Comparison of ENCODE assay signal across 10 cellular contexts in genomic region chr1:157626099-157626498, GRCh38. TPM values are rescaled to one million over a fixed set of nuclear protein-coding genes. Genes with fewer than 3 reads are reported as not detected.
DNase-seq lines count a peak whose midpoint lies in the region; ATAC-seq, FAIRE-seq and TF ChIP-seq lines count a peak whose summit lies in the region.
"Had no signal": no experiment of that assay in that cellular context is flagged by ENCODE, and none has a peak within 500 bp of the region (broad histone marks: within the 10 kb centered on the region; RNA-seq: fewer than 3 reads in every experiment).

No MANE protein-coding gene starts in this region.

- H3K4me1 ChIP-seq in KMS-11 (ENCODE audit: low read depth, poor library complexity, severe bottlenecking): peaks cover 23% of the 10 kb centered on the region

- H3K4me2 ChIP-seq in KMS-11: no peak overlapping the region

- DNase-seq in COLO668 (lab: John Stamatoyannopoulos, UW; ENCODE audit: unreplicated experiment) (peak; percentile 33), GM12891 (ENCODE audit: insufficient read length, low spot score) (peak; percentile 8), erythroblast (lab: John Stamatoyannopoulos, UW) (peak; percentile 13 to 33), posterior vena cava (ENCODE audit: low spot score) (no peak), SK-N-DZ (ENCODE audit: low spot score) (no peak)
- DNase-seq in effector CD8-positive, alpha-beta T cell (lab: John Stamatoyannopoulos, UW): no peak
- DNase-seq: activated naive CD8-positive, alpha-beta T cell treated with anti-CD3 and anti-CD28 coated beads, Interleukin-2, amount 10 ng/mL, durations not matched to agents 7 days and 5 days had no signal

- no peaks in the 10 kb centered on the region for H3K36me3 ChIP-seq in KMS-11 (ENCODE audit: insufficient read depth)

- no peaks in the 10 kb centered on the region for H3K27me3 ChIP-seq in KMS-11 (ENCODE audit: insufficient read depth, low read depth)

- peak; percentile 100 for TF ChIP-seq CTCF in KMS-11 (conservative IDR thresholded peaks at IDR 0.05; ENCODE audit: low read depth, low read length)

- TF ChIP-seq POLR2A in GM12891 (IDR thresholded peaks at IDR 0.05; ENCODE audit: low read depth, low read length) (no peak), erythroblast (IDR thresholded peaks at IDR 0.05; ENCODE audit: low read length) (no peak)

- intact Hi-C loops in posterior vena cava (cut with DNase I): no loop called here

- H4K20me1 ChIP-seq in KMS-11 (ENCODE audit: insufficient read depth): no peaks in the 10 kb centered on the region

- no peak overlapping the region for H2AFZ ChIP-seq in KMS-11 (ENCODE audit: low read depth)

- H3K79me2 ChIP-seq in KMS-11 (ENCODE audit: insufficient read depth, low read depth): no peaks in the 10 kb centered on the region

- no peak overlapping the region for H3K9ac ChIP-seq in KMS-11

- no peak for ATAC-seq in GM18498 (IDR thresholded peaks at IDR 0.05; ENCODE audit: unreplicated experiment)

- no peak overlapping the region for H3K27ac ChIP-seq in KMS-11

- FAIRE-seq in GM12891 (lab: Jason Lieb, UNC): peak; percentile 64

- H3K4me3 ChIP-seq in KMS-11 (IDR thresholded peaks at IDR 0.05; ENCODE audit: insufficient read depth, low read depth, low read length): no peak overlapping the region

TF ChIP-seq in GM12891, 5 proteins besides CTCF, POLR2A, EP300 and RAD21:
- TF ChIP-seq POU2F2 (IDR thresholded peaks at IDR 0.05; ENCODE audit: low read depth, low read length) (no peak), SPI1 (IDR thresholded peaks at IDR 0.05; ENCODE audit: low read depth, low read length) (no peak), TAF1 (IDR thresholded peaks at IDR 0.05; ENCODE audit: low read depth, low read length) (no peak), PAX5 (IDR thresholded peaks at IDR 0.05; ENCODE audit: insufficient read depth, low read length, severe bottlenecking) (no peak), POLR2AphosphoS5 (IDR thresholded peaks at IDR 0.05; ENCODE audit: low read depth, low read length) (no peak)

RNA-seq across cellular contexts. Expression of gene FCRL4, which starts 28.2 kb away (rescaled TPM):
- 0.58 TPM for polyA plus RNA-seq in GM12891 (2012; ENCODE audit: low read depth, missing spikeins)
- total RNA-seq in posterior vena cava: not detected
- not detected in 2 replicates for polyA plus RNA-seq in SK-N-DZ (2014; cell fraction: cytosol; rRNA removed)
- not detected in 2 replicates for polyA plus RNA-seq in SK-N-DZ (2014; cell fraction: nucleus; rRNA removed)
- total RNA-seq: activated naive CD8-positive, alpha-beta T cell treated with anti-CD3 and anti-CD28 coated beads, Interleukin-2, amount 10 ng/mL, durations not matched to agents 7 days and 5 days; NCI-H460 had no signal

Comparison
In these comparisons a context has a peak if more than half of its experiments do, and no peak if none do; other contexts are left out.
1. DNase-seq: peak in COLO668 (single experiment), GM12891 (single experiment) and erythroblast (2 of 2); none in posterior vena cava (single experiment), SK-N-DZ (single experiment) and effector CD8-positive, alpha-beta T cell (single experiment).